Comparison of ENCODE assay signal across 9 cellular contexts in the genomic region with DNA sequence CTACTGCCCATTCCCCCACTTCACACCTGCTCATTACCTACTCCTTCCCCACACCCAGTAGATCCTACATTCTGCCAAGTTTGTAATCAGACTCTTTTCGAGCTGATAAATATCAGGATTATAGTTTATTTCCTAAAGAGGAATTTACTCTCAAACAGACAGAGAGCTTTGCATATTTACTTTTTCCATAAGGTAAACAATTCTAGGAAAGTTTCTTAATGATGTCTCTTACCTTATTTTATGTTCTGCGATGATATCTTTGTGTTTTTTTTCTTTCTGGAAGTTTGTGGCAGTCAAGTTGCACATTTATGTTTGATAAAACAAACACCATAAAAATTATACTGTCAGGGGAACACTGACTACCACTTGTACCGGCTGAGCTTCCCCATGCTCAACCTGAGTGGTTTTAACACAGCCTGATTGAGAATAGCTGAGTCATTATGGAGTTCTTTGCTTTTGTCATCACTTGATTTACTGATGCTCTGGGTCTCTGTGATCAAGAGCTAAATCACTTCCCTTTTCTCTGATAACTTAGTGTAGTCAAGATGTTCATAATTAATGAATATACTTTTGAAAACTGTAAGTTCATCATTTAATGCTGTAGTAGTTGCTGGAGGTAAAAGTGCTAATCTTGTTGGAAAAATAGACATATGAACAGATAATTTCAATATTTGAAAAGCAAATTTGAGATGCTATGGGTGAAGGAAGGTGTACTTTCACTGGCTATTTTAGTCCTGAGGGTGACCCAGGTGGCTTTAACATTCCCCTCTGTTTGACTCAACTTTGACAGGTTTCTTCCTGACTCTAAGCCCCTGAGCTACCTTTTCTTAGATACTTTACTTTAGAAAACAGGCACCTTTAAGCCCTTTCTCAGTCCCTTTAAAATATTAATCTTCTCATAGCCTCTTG.
DNase-seq lines count a peak whose midpoint lies in the region; ATAC-seq and TF ChIP-seq lines count a peak whose summit lies in the region.
"Had no signal": no experiment of that assay in that cellular context is flagged by ENCODE, and none has a peak within 500 bp of the region (broad histone marks: within the 10 kb centered on the region; RNA-seq: fewer than 3 reads in every experiment).

No MANE protein-coding gene starts in this region.

- H3K27ac ChIP-seq in tibial artery: no peak overlapping the region

- H3K36me3 ChIP-seq in tibial artery: no peaks in the 10 kb centered on the region

- H3K9me3 Mint-ChIP-seq in progenitor cell of endocrine pancreas (ENCODE audit: low read depth): peaks cover 8% of the 10 kb centered on the region
- H3K9me3 Mint-ChIP-seq: activated CD4-positive, alpha-beta memory T cell treated with anti-CD3 and anti-CD28 coated beads, Interleukin-2, amount 10 ng/mL, durations not matched to agents 7 days and 5 days had no signal

- DNase-seq in SIG-M5 treated with dmso at 0.1 percent for 504 hours (lab: John Stamatoyannopoulos, UW; ENCODE audit: unreplicated experiment) (peak; percentile 23), SIG-M5 (lab: John Stamatoyannopoulos, UW) (no peak), NCI-H460 (ENCODE audit: extremely low read depth, low read depth) (peak; percentile 33), progenitor cell of endocrine pancreas (ENCODE audit: low spot score, unreplicated experiment) (no peak), D341Med (ENCODE audit: low spot score) (no peak), NCI-H446 (lab: John Stamatoyannopoulos, UW) (no peak), tibial artery (no peak)
- DNase-seq: activated CD4-positive, alpha-beta memory T cell treated with anti-CD3 and anti-CD28 coated beads, Interleukin-2, amount 10 ng/mL, durations not matched to agents 7 days and 5 days had no signal

- no peaks in the 10 kb centered on the region for H3K27me3 ChIP-seq in tibial artery

- no peak overlapping the region for H3K4me3 Mint-ChIP-seq in progenitor cell of endocrine pancreas (ENCODE audit: low read depth)
- H3K4me3 Mint-ChIP-seq: activated CD4-positive, alpha-beta memory T cell treated with anti-CD3 and anti-CD28 coated beads, Interleukin-2, amount 10 ng/mL, durations not matched to agents 7 days and 5 days had no signal

- peak overlapping the region; percentile 73 for H3K27ac Mint-ChIP-seq in progenitor cell of endocrine pancreas
- H3K27ac Mint-ChIP-seq: activated CD4-positive, alpha-beta memory T cell treated with anti-CD3 and anti-CD28 coated beads, Interleukin-2, amount 10 ng/mL, durations not matched to agents 7 days and 5 days had no signal

- peak; percentile 72 for ATAC-seq in HG02840 (IDR thresholded peaks at IDR 0.05; ENCODE audit: low FRiP score, unreplicated experiment)

- no peaks in the 10 kb centered on the region for H3K36me3 Mint-ChIP-seq in progenitor cell of endocrine pancreas (ENCODE audit: insufficient read depth)

- H3K4me1 ChIP-seq in tibial artery: no peaks in the 10 kb centered on the region

- peaks cover 12% of the 10 kb centered on the region for H3K4me1 Mint-ChIP-seq in progenitor cell of endocrine pancreas (ENCODE audit: low read depth)
- H3K4me1 Mint-ChIP-seq: activated CD4-positive, alpha-beta memory T cell treated with anti-CD3 and anti-CD28 coated beads, Interleukin-2, amount 10 ng/mL, durations not matched to agents 7 days and 5 days had no signal

- H3K4me3 ChIP-seq in tibial artery: no peak overlapping the region

- peaks cover 0 to 7% (median 5%) of the 10 kb centered on the region in 3 donors for H3K9me3 ChIP-seq in tibial artery

- TF ChIP-seq CTCF in progenitor cell of endocrine pancreas (IDR thresholded peaks at IDR 0.05; ENCODE audit: unreplicated experiment) (no peak), tibial artery (IDR thresholded peaks at IDR 0.05) (no peak)

- H3K27me3 Mint-ChIP-seq in progenitor cell of endocrine pancreas: no peaks in the 10 kb centered on the region
- H3K27me3 Mint-ChIP-seq: activated CD4-positive, alpha-beta memory T cell treated with anti-CD3 and anti-CD28 coated beads, Interleukin-2, amount 10 ng/mL, durations not matched to agents 7 days and 5 days had no signal

- intact Hi-C loops in tibial artery (cut with DNase I; ENCODE audit: low total_unique reads): no loop called here

Comparison
In these comparisons a context has a peak if more than half of its experiments do, and no peak if none do; other contexts are left out.
1. DNase-seq: peak in SIG-M5 treated with dmso at 0.1 percent for 504 hours (single experiment) and NCI-H460 (single experiment); none in SIG-M5 (single experiment), progenitor cell of endocrine pancreas (single experiment), D341Med (single experiment), NCI-H446 (0 of 2) and tibial artery (0 of 2).